Comparison of ENCODE assay signal across 8 cellular contexts in the genomic region with DNA sequence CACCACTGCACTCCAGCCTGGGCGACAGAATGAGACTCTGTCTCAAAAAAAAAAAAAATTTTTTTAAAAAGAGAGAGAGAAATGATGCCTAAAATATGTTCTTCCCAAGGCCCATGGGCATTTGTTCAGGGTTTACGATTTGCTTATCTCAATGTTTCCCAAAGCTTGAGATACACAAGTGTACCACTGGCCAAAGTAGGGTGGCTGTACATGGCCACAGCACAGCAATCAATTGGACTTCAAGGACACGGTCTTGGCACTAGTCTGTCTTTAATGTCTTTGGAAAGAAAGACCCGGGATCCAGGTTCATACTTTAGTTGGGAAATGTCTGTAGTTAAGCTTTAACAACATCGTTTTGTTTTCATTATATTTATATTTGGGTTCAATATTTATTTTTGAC. TPM values are rescaled to one million over a fixed set of nuclear protein-coding genes. Genes with fewer than 3 reads are reported as not detected.
"Had no signal": no experiment of that assay in that cellular context is flagged by ENCODE, and none has a peak within 500 bp of the region (broad histone marks: within the 10 kb centered on the region; RNA-seq: fewer than 3 reads in every experiment).

No MANE protein-coding gene starts in this region.

- H3K27ac ChIP-seq: HL-60 had no signal

- H3K4me3 ChIP-seq: K562 had no signal

- DNase-seq: IMR-90, KBM-7, KG1 had no signal

- FAIRE-seq: HTR-8/SVneo, K562 had no signal

- ATAC-seq: K562 had no signal

RNA-seq across cellular contexts. Expression of a gene that starts 9.5 kb away (rescaled TPM):
- total RNA-seq: HT-29, HT1080, IMR-90, K562 had no signal
- polyA plus RNA-seq: IMR-90 had no signal
